1 cellular context compared by ENCODE assay signal in the genomic region with DNA sequence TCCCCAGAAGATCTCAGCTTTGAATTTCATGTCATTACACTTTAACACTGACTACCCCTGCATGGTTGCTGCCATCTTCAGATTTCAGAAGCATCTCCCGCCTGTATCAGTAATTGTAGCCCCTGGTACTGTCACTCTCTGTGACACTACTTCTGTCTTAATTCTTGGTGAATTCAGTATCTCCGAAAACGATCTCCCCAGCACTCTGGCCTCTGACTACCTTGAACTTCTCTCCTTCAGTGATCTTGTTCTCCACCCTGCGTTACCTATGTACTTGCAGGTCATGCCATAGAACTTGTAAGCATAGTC.
TF ChIP-seq lines count a peak whose summit lies in the region.

No MANE protein-coding gene starts in this region.

TF ChIP-seq in H1, 55 proteins besides CTCF, POLR2A, EP300 and RAD21 (continued from another document):
- TF ChIP-seq EGR1 (IDR thresholded peaks at IDR 0.05; ENCODE audit: borderline replicate concordance, low read depth, low read length) (no peak), RBBP5 (IDR thresholded peaks at IDR 0.05; ENCODE audit: borderline replicate concordance, low read depth, low read length) (no peak)
